In genomic region chr6:34459899-34460593, GRCh38 we compare ENCODE assay signal across 8 cellular contexts. TPM values are rescaled to one million over a fixed set of nuclear protein-coding genes. Genes with fewer than 3 reads are reported as not detected.
A peak's percentile ranks its signal among the peaks of the same experiment; 100 is the strongest.
DNase-seq lines count a peak whose midpoint lies in the region; ATAC-seq and TF ChIP-seq lines count a peak whose summit lies in the region.

No MANE protein-coding gene starts in this region.

- TF ChIP-seq CTCF in astrocyte of the cerebellum (IDR thresholded peaks at IDR 0.05; ENCODE audit: low read depth, low read length, missing control alignments) = peak; percentile 60

- DNase-seq in EH (ENCODE audit: low read depth) (peak; percentile 22), LHCN-M2 (ENCODE audit: low read depth) (peak; percentile 33), SW 1271 (lab: John Stamatoyannopoulos, UW) (peak; percentile 19 to 71), astrocyte of the cerebellum (ENCODE audit: low read depth) (peak; percentile 9), iris pigment epithelial cell (ENCODE audit: low read depth) (peak; percentile 64), UCSD-AML1 (lab: John Stamatoyannopoulos, UW; ENCODE audit: unreplicated experiment) (no peak)
- peak in 2 of 3 experiments; percentile 21 to 41 for DNase-seq in stimulated activated CD4-positive, alpha-beta T cell treated with anti-CD3 and anti-CD28 coated beads, TNF-alpha, amount 100 ng/mL, for 4 hours (ENCODE audit: low read depth in 3 of 3)

- in situ Hi-C loops in astrocyte of the cerebellum (cut with HindIII; ENCODE audit: low sequenced_read_pairs) = no loop called here

- H3K4me3 ChIP-seq in astrocyte of the cerebellum (ENCODE audit: low read depth, low read length) = no peak overlapping the region

- ATAC-seq in HG03135 (IDR thresholded peaks at IDR 0.05; ENCODE audit: unreplicated experiment) = no peak

RNA-seq across cellular contexts. Expression of gene PACSIN1, which starts 5.8 kb away (rescaled TPM):
- not detected in 2 replicates for total RNA-seq in LHCN-M2 (2014; rRNA removed)
- polyA plus RNA-seq in LHCN-M2 (2012) = not detected

RNA-seq across cellular contexts. Expression of gene RPS10, which starts 34.2 kb away (rescaled TPM):
- 2,414 and 2,513 TPM in 2 replicates for total RNA-seq in LHCN-M2 (2014; rRNA removed)
- polyA plus RNA-seq in LHCN-M2 (2012) = 2,639 TPM
